Comparison of ENCODE assay signal across 24 cellular contexts in the genomic region with DNA sequence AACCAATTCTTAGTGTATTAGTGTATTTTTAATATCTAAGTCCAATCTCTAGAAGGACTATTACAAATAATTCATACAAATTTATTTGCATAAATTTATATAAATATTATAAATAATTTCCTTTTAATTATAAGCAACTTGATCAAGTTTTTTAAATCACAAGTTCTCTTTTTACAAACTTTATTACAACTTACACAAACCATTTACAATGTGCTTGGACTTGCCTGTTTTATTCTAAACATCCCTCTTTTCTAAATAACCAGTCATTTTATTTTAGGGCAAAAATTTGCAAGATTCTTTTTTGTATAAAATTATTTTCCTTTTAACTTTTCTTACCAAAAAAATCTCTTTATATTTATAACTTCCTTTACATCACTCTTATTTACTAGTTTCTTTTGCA.
DNase-seq lines count a peak whose midpoint lies in the region; ATAC-seq and TF ChIP-seq lines count a peak whose summit lies in the region.
"Had no signal": no experiment of that assay in that cellular context is flagged by ENCODE, and none has a peak within 500 bp of the region (broad histone marks: within the 10 kb centered on the region; RNA-seq: fewer than 3 reads in every experiment).

No MANE protein-coding gene starts in this region.

- intact Hi-C loops in ascending aorta (cut with DNase I) = no loop called here

- no peaks in the 10 kb centered on the region for H3K36me3 ChIP-seq in neuronal stem cell (replicated peaks in 1 of 2; ENCODE audit: control insufficient read depth in 2 of 2, insufficient read depth in 2 of 2, low read length in 2 of 2)
- no peaks in the 10 kb centered on the region for H3K36me3 ChIP-seq in ascending aorta
- H3K36me3 ChIP-seq: cardiac muscle cell, HAP-1, WERI-Rb-1 had no signal

- no peak overlapping the region for H2BK5ac ChIP-seq in neuronal stem cell (ENCODE audit: low read length)

- no peak overlapping the region for H4K91ac ChIP-seq in neuronal stem cell (ENCODE audit: low read depth, low read length, poor library complexity)

- no peak overlapping the region for H3K4ac ChIP-seq in neuronal stem cell (ENCODE audit: low read length)

- H3K27ac ChIP-seq in neuronal stem cell (replicated peaks; ENCODE audit: low read length) (no peak overlapping the region), ascending aorta (no peak overlapping the region)
- H3K27ac ChIP-seq: cardiac muscle cell, psoas muscle, WERI-Rb-1 had no signal

- no peak overlapping the region for H3K4me3 ChIP-seq in NB4 (ENCODE audit: low read depth, low read length)
- H3K4me3 ChIP-seq in neuronal stem cell (ENCODE audit: low read length in 2 of 2) = no peak overlapping the region
- H3K4me3 ChIP-seq in ascending aorta = no peak overlapping the region
- H3K4me3 ChIP-seq: cardiac muscle cell, GM12878, HAP-1, psoas muscle had no signal

- H3K4me1 ChIP-seq in neuronal stem cell (ENCODE audit: control insufficient read depth in 2 of 2, insufficient read depth in 1 of 2, low read depth in 1 of 2, low read length in 2 of 2) (no peaks in the 10 kb centered on the region), ascending aorta (no peaks in the 10 kb centered on the region)
- H3K4me1 ChIP-seq: HAP-1 had no signal

- H3K9me3 ChIP-seq in neuronal stem cell (replicated peaks in 1 of 2; ENCODE audit: control insufficient read depth in 2 of 2, insufficient read depth in 1 of 2, low read depth in 1 of 2, low read length in 2 of 2) (peaks cover 2 to 4% of the 10 kb centered on the region in 2 donors), ascending aorta (no peaks in the 10 kb centered on the region)
- H3K9me3 ChIP-seq: psoas muscle had no signal

- H3K14ac ChIP-seq in neuronal stem cell (ENCODE audit: low read length) = no peak overlapping the region

- DNase-seq in DMS53 (lab: John Stamatoyannopoulos, UW) (peak; percentile 28), DMS53 treated with DMSO at 0.1 percent for 48 hours (lab: John Stamatoyannopoulos, UW; ENCODE audit: unreplicated experiment) (no peak), NB4 (ENCODE audit: low read depth) (peak; percentile 16), cerebellar cortex (ENCODE audit: low spot score) (peak; percentile 6), neuronal stem cell (ENCODE audit: low spot score) (peak; percentile 3), ascending aorta (ENCODE audit: low spot score in 2 of 2) (no peak), ureter (ENCODE audit: low spot score) (no peak)
- DNase-seq: 8988T; activated CD4-positive, alpha-beta T cell treated with anti-CD3 and anti-CD28 coated beads, Interleukin-2, amount 10 ng/mL, durations not matched to agents 7 days and 5 days; activated naive CD4-positive, alpha-beta T cell treated with anti-CD3 and anti-CD28 coated beads, Interleukin-2, amount 50 U/mL, for 16 hours; amygdala; CD8-positive, alpha-beta memory T cell; DMS79 treated with DMSO at 0.1 percent for 48 hours; MM.1S; NCI-H2171; NCI-H524; nucleus accumbens; psoas muscle; WERI-Rb-1 had no signal

- no peak overlapping the region for H2AFZ ChIP-seq in neuronal stem cell (ENCODE audit: low read length)

- TF ChIP-seq POLR2A in NB4 (IDR thresholded peaks at IDR 0.05; ENCODE audit: extremely low read depth, insufficient read length) = no peak

- no peak overlapping the region for H2BK15ac ChIP-seq in neuronal stem cell (ENCODE audit: low read length)

- no peak for ATAC-seq in GM21515 (IDR thresholded peaks at IDR 0.05; ENCODE audit: unreplicated experiment)
- ATAC-seq: GM12878, psoas muscle, SK-N-SH treated with all-trans-retinoic acid at 6 μM for 48 hours had no signal

- no peaks in the 10 kb centered on the region for H3K79me1 ChIP-seq in neuronal stem cell (ENCODE audit: low read depth, low read length)

- H3K9ac ChIP-seq in neuronal stem cell (ENCODE audit: low read depth, low read length, poor library complexity) = no peak overlapping the region

- no peak overlapping the region for H3K23ac ChIP-seq in neuronal stem cell (ENCODE audit: low read depth, low read length, poor library complexity)

- H2AK5ac ChIP-seq in neuronal stem cell (ENCODE audit: low read depth, low read length) = no peak overlapping the region

- no peak overlapping the region for H3K18ac ChIP-seq in neuronal stem cell (ENCODE audit: low read length)

- H2BK12ac ChIP-seq in neuronal stem cell (ENCODE audit: low read length) = no peak overlapping the region

- H3K4me2 ChIP-seq in neuronal stem cell (ENCODE audit: insufficient read depth, low read length, poor library complexity, severe bottlenecking) = no peak overlapping the region

- H4K8ac ChIP-seq in neuronal stem cell (ENCODE audit: low read depth, low read length) = no peak overlapping the region

- TF ChIP-seq CTCF in NB4 (IDR thresholded peaks at IDR 0.05; ENCODE audit: low read depth, low read length) (no peak), ascending aorta (IDR thresholded peaks at IDR 0.05) (no peak)

- H3K27me3 ChIP-seq in neuronal stem cell (ENCODE audit: control insufficient read depth in 3 of 3, insufficient read depth in 3 of 3, low read depth in 1 of 3, low read length in 3 of 3) (no peaks in the 10 kb centered on the region), ascending aorta (no peaks in the 10 kb centered on the region)
- H3K27me3 ChIP-seq: cardiac muscle cell had no signal

- H2BK120ac ChIP-seq in neuronal stem cell (ENCODE audit: low read depth, low read length) = no peak overlapping the region

Comparison
In these comparisons a context has a peak if more than half of its experiments do, and no peak if none do; other contexts are left out.
1. DNase-seq: peak in DMS53 (single experiment), NB4 (single experiment), cerebellar cortex (single experiment) and neuronal stem cell (single experiment); none in DMS53 treated with DMSO at 0.1 percent for 48 hours (single experiment), ascending aorta (0 of 2) and ureter (single experiment).